In genomic region chr6:108655840-108656650, GRCh38 we compare ENCODE assay signal across 8 cellular contexts.
DNase-seq lines count a peak whose midpoint lies in the region; ATAC-seq and TF ChIP-seq lines count a peak whose summit lies in the region.

No MANE protein-coding gene starts in this region.

- peak overlapping the region; percentile 79 for H3K27ac ChIP-seq in uterus

- TF ChIP-seq POLR2A in uterus (IDR thresholded peaks at IDR 0.05), result no peak

- DNase-seq in NCI-H1092 treated with DMSO at 0.1 percent for 48 hours (lab: John Stamatoyannopoulos, UW) (peak; percentile 28), NCI-H1092 (lab: John Stamatoyannopoulos, UW) (no peak), epidermal melanocyte (ENCODE audit: insufficient read length, low spot score) (peak; percentile 73), myocyte (ENCODE audit: low read depth) (peak; percentile 84), uterus (peak; percentile 38 to 66), T-helper 9 cell (no peak)
- DNase-seq in stimulated activated CD4-positive, alpha-beta T cell treated with anti-CD3 and anti-CD28 coated beads, Interleukin-4, amount 100 ng/mL, for 24 hours, result no peak

- no peaks in the 10 kb centered on the region for H3K27me3 ChIP-seq in uterus

- no peaks in the 10 kb centered on the region for H3K36me3 ChIP-seq in uterus

- TF ChIP-seq CTCF in uterus (IDR thresholded peaks at IDR 0.05), result peak in 1 of 4 experiments; percentile 16

- ATAC-seq in HG03196 (IDR thresholded peaks at IDR 0.05; ENCODE audit: unreplicated experiment), result no peak

- intact Hi-C loops in uterus (cut with DNase I; ENCODE audit: low total_unique reads), result no loop called here

- peaks cover 33 to 47% of the 10 kb centered on the region in 2 donors for H3K4me1 ChIP-seq in uterus

- H3K4me3 ChIP-seq in uterus, result peak overlapping the region in 1 of 2 donors; percentile 21

- H3K9me3 ChIP-seq in uterus, result no peaks in the 10 kb centered on the region

Comparison
In these comparisons a context has a peak if more than half of its experiments do, and no peak if none do; other contexts are left out.
1. DNase-seq: peak in NCI-H1092 treated with DMSO at 0.1 percent for 48 hours (single experiment), epidermal melanocyte (single experiment), myocyte (single experiment) and uterus (2 of 2); none in NCI-H1092 (single experiment), stimulated activated CD4-positive, alpha-beta T cell treated with anti-CD3 and anti-CD28 coated beads, Interleukin-4, amount 100 ng/mL, for 24 hours (single experiment) and T-helper 9 cell (single experiment).